Comparison of ENCODE assay signal across 15 cellular contexts in the genomic region with DNA sequence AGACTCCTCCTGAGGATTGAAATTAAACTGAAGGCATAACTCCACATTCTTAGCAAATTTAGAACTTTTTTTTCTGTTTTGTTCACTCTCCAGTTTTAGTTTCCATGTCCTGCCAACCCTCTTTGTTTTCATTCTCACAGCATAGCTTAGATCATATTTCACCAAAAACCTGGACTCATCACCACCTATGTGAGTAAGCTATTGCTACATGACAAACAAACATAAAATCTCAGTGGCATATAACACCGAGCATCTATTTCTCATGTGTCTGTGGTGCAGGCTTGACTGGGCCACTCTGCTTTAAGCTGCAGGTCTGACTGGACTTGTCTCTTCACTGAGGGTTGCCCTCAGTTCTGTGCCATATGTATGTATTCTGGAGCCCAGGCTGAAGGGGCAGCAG.
"Had no signal": no experiment of that assay in that cellular context is flagged by ENCODE, and none has a peak within 500 bp of the region (broad histone marks: within the 10 kb centered on the region; RNA-seq: fewer than 3 reads in every experiment).

No MANE protein-coding gene starts in this region.

- H3K36me3 Mint-ChIP-seq: WTC11 had no signal

- H3K27me3 Mint-ChIP-seq: activated CD4-positive, alpha-beta T cell treated with anti-CD3 and anti-CD28 coated beads, Interleukin-2, amount 10 ng/mL, durations not matched to agents 24 days and 14 days; activated naive CD4-positive, alpha-beta T cell treated with anti-CD3 and anti-CD28 coated beads, Interleukin-2, amount 50 U/mL, for 24 hours; T-helper 17 cell had no signal

- H3K4me3 Mint-ChIP-seq: activated CD4-positive, alpha-beta T cell treated with anti-CD3 and anti-CD28 coated beads, Interleukin-2, amount 10 ng/mL, durations not matched to agents 24 days and 14 days; activated naive CD4-positive, alpha-beta T cell treated with anti-CD3 and anti-CD28 coated beads, Interleukin-2, amount 50 U/mL, for 24 hours; immature natural killer cell; nephron progenitor cell; T-helper 17 cell; WTC11 had no signal

- H3K9me3 ChIP-seq: sigmoid colon, upper lobe of right lung had no signal

- H3K36me3 ChIP-seq: sigmoid colon, upper lobe of right lung had no signal

- DNase-seq: activated CD4-positive, alpha-beta T cell treated with anti-CD3 and anti-CD28 coated beads, Interleukin-2, amount 10 ng/mL, durations not matched to agents 24 days and 14 days; activated T-cell treated with anti-CD3 and anti-CD28 coated beads for 4 hours; anterior cingulate cortex; hypothalamus; immature natural killer cell; left cardiac atrium; nephron progenitor cell; sigmoid colon; stimulated activated CD4-positive, alpha-beta T cell treated with anti-CD3 and anti-CD28 coated beads, Interleukin-12 subunit alpha, Interleukin-12 subunit beta, amount 100 ng/mL, for 4 hours; stimulated activated naive CD4-positive, alpha-beta T cell treated with Interleukin-2 at 50 U/mL for 16 hours; T-helper 17 cell; upper lobe of right lung had no signal

- H3K27ac ChIP-seq: sigmoid colon, upper lobe of right lung had no signal

- H3K4me3 ChIP-seq: sigmoid colon, upper lobe of right lung had no signal

- H3K27me3 ChIP-seq: sigmoid colon, upper lobe of right lung had no signal

- H3K27ac Mint-ChIP-seq: activated CD4-positive, alpha-beta T cell treated with anti-CD3 and anti-CD28 coated beads, Interleukin-2, amount 10 ng/mL, durations not matched to agents 24 days and 14 days; activated T-helper 2 cell treated with anti-CD3 and anti-CD28 coated beads, Interferon-gamma antibody, Interleukin-2, Interleukin-4, amounts not matched to agents 10 μg/mL and 5 μg/mL and 100 μg/mL, durations not matched to agents 14 hours and 24 hours and 36 hours; nephron progenitor cell; T-helper 17 cell; WTC11 had no signal

- H3K4me1 ChIP-seq: sigmoid colon, upper lobe of right lung had no signal

- H3K9me3 Mint-ChIP-seq: activated CD4-positive, alpha-beta T cell treated with anti-CD3 and anti-CD28 coated beads, Interleukin-2, amount 10 ng/mL, durations not matched to agents 24 days and 14 days; activated T-helper 2 cell treated with anti-CD3 and anti-CD28 coated beads, Interferon-gamma antibody, Interleukin-2, Interleukin-4, amounts not matched to agents 10 μg/mL and 5 μg/mL and 100 μg/mL, durations not matched to agents 14 hours and 24 hours and 36 hours; immature natural killer cell; nephron progenitor cell had no signal

- H3K4me1 Mint-ChIP-seq: WTC11 had no signal
